ENCODE assay signal across 21 cellular contexts in genomic region chr4:94571301-94571700, GRCh38.
DNase-seq lines count a peak whose midpoint lies in the region; ATAC-seq and TF ChIP-seq lines count a peak whose summit lies in the region.
"Had no signal": no experiment of that assay in that cellular context is flagged by ENCODE, and none has a peak within 500 bp of the region (broad histone marks: within the 10 kb centered on the region; RNA-seq: fewer than 3 reads in every experiment).

No MANE protein-coding gene starts in this region.

- no peaks in the 10 kb centered on the region for H3K27me3 ChIP-seq in GM23338 (ENCODE audit: insufficient read depth)
- H3K27me3 ChIP-seq: foreskin keratinocyte, Peyer's patch, SJCRH30 had no signal

- H3K27me3 Mint-ChIP-seq in GM23338 (ENCODE audit: insufficient read depth, low read depth, poor library complexity) (peaks cover 4% of the 10 kb centered on the region), HFFc6 (ENCODE audit: insufficient read depth) (no peaks in the 10 kb centered on the region; the same call in 1 of the 2 replicates), endothelial cell (ENCODE audit: unreplicated experiment) (no peaks in the 10 kb centered on the region), osteocyte (ENCODE audit: unreplicated experiment) (no peaks in the 10 kb centered on the region)
- H3K27me3 Mint-ChIP-seq: stimulated activated memory B cell treated with anti-CD40 and anti-IgM and Interleukin-4, amounts not matched to agents 10 μg/mL and 1 μg/mL and 100 μg/mL, for 72 hours had no signal

- H3K4me3 ChIP-seq in GM23338 = no peak overlapping the region
- H3K4me3 ChIP-seq: Peyer's patch, SJCRH30, smooth muscle cell had no signal

- H3K4me3 Mint-ChIP-seq in GM23338 = no peak overlapping the region
- H3K4me3 Mint-ChIP-seq in HFFc6 = no peak overlapping the region
- H3K4me3 Mint-ChIP-seq in endothelial cell (ENCODE audit: unreplicated experiment) = no peak overlapping the region
- no peak overlapping the region for H3K4me3 Mint-ChIP-seq in osteocyte (ENCODE audit: unreplicated experiment)
- H3K4me3 Mint-ChIP-seq: stimulated activated memory B cell treated with anti-CD40 and anti-IgM and Interleukin-4, amounts not matched to agents 10 μg/mL and 1 μg/mL and 100 μg/mL, for 72 hours had no signal

- H3K4me1 ChIP-seq in GM23338 (ENCODE audit: insufficient read depth) = peaks cover 19% of the 10 kb centered on the region
- H3K4me1 ChIP-seq: SJCRH30 had no signal

- H3K27ac Mint-ChIP-seq in GM23338 (no peak overlapping the region), HFFc6 (peak overlapping the region; percentile 12; the same call in 1 of the 2 replicates), endothelial cell (ENCODE audit: unreplicated experiment) (no peak overlapping the region), osteocyte (ENCODE audit: unreplicated experiment) (peak overlapping the region; percentile 35)
- H3K27ac Mint-ChIP-seq: stimulated activated memory B cell treated with anti-CD40 and anti-IgM and Interleukin-4, amounts not matched to agents 10 μg/mL and 1 μg/mL and 100 μg/mL, for 72 hours had no signal

- no peak overlapping the region for H3K27ac ChIP-seq in GM23338 (ENCODE audit: low read depth)
- H3K27ac ChIP-seq: foreskin keratinocyte, Peyer's patch, SJCRH30 had no signal

- ATAC-seq in GM23338 (peak; percentile 68), HG03432 (IDR thresholded peaks at IDR 0.05; ENCODE audit: unreplicated experiment) (no peak), GM18870 (IDR thresholded peaks at IDR 0.05; ENCODE audit: unreplicated experiment) (no peak)
- ATAC-seq: esophagus mucosa; stimulated activated memory B cell treated with anti-CD40 and anti-IgM and Interleukin-4, amounts not matched to agents 10 μg/mL and 1 μg/mL and 100 μg/mL, for 72 hours had no signal

- H3K79me2 ChIP-seq in GM23338 (replicated peaks; ENCODE audit: insufficient read depth) = 0 out of 2 replicates have a peak, but pooled peaks cover 4% of the 10 kb centered on the region

- H3K4me1 Mint-ChIP-seq in GM23338 (peaks cover 20% of the 10 kb centered on the region), HFFc6 (ENCODE audit: low read depth) (peaks cover 56% of the 10 kb centered on the region), endothelial cell (ENCODE audit: unreplicated experiment) (peaks cover 5% of the 10 kb centered on the region), osteocyte (ENCODE audit: unreplicated experiment) (peaks cover 62% of the 10 kb centered on the region)
- H3K4me1 Mint-ChIP-seq: stimulated activated memory B cell treated with anti-CD40 and anti-IgM and Interleukin-4, amounts not matched to agents 10 μg/mL and 1 μg/mL and 100 μg/mL, for 72 hours had no signal

- peak; percentile 18 for DNase-seq in GM23338 (ENCODE audit: low spot score)
- DNase-seq in HFFc6 = no peak
- peak; percentile 5 for DNase-seq in endothelial cell (ENCODE audit: low spot score)
- DNase-seq in osteocyte (ENCODE audit: extremely low spot score, unreplicated experiment) = no peak
- DNase-seq in AG20443 (ENCODE audit: low spot score) = no peak
- DNase-seq: activated gamma-delta T cell; activated T-cell treated with anti-CD3 and anti-CD28 coated beads, Interleukin-2, amount 50 U/mL, for 1 hour; effector CD4-positive, alpha-beta T cell; EL; foreskin keratinocyte; hippocampal formation; KG1; NCI-H1436; Peyer's patch; SJCRH30; T-helper 1 cell had no signal

- no peak overlapping the region for H2AFZ ChIP-seq in GM23338

- H3F3A ChIP-seq in GM23338 (replicated peaks; ENCODE audit: low read depth) = no peaks in the 10 kb centered on the region

- no peaks in the 10 kb centered on the region for H3K9me3 Mint-ChIP-seq in GM23338
- H3K9me3 Mint-ChIP-seq in HFFc6 = no peaks in the 10 kb centered on the region
- no peaks in the 10 kb centered on the region for H3K9me3 Mint-ChIP-seq in endothelial cell (ENCODE audit: unreplicated experiment)
- H3K9me3 Mint-ChIP-seq in osteocyte (ENCODE audit: unreplicated experiment) = peaks cover 3% of the 10 kb centered on the region
- H3K9me3 Mint-ChIP-seq: stimulated activated memory B cell treated with anti-CD40 and anti-IgM and Interleukin-4, amounts not matched to agents 10 μg/mL and 1 μg/mL and 100 μg/mL, for 72 hours had no signal

- H3K4me2 ChIP-seq in GM23338 = no peak overlapping the region
- H3K4me2 ChIP-seq: smooth muscle cell had no signal

- H3K36me3 ChIP-seq in GM23338 (ENCODE audit: insufficient read depth) = no peaks in the 10 kb centered on the region
- H3K36me3 ChIP-seq: SJCRH30 had no signal

- H3K9me2 ChIP-seq in GM23338 (ENCODE audit: insufficient read depth) = no peaks in the 10 kb centered on the region

- peak; percentile 10 to 32; a peak in 1 of 4 replicates for TF ChIP-seq CTCF in GM23338 (conservative IDR thresholded peaks at IDR 0.05; ENCODE audit: low read depth in 2 of 2)
- TF ChIP-seq CTCF in HFFc6 (IDR thresholded peaks at IDR 0.05) = no peak
- no peak for TF ChIP-seq CTCF in endothelial cell (IDR thresholded peaks at IDR 0.05; ENCODE audit: unreplicated experiment)
- peak; percentile 9 for TF ChIP-seq CTCF in osteocyte (IDR thresholded peaks at IDR 0.05)

- H3K36me3 Mint-ChIP-seq in GM23338 (ENCODE audit: low read depth) (no peaks in the 10 kb centered on the region), HFFc6 (ENCODE audit: low read depth) (peaks cover 34% of the 10 kb centered on the region), endothelial cell (ENCODE audit: low read depth, unreplicated experiment) (peaks cover 7% of the 10 kb centered on the region), osteocyte (ENCODE audit: unreplicated experiment) (peaks cover 20% of the 10 kb centered on the region)

- H4K20me1 ChIP-seq in GM23338 (replicated peaks; ENCODE audit: insufficient read depth) = no peaks in the 10 kb centered on the region

TF ChIP-seq in GM23338, 12 proteins besides CTCF, POLR2A, EP300 and RAD21 (continues in another document):
- TF ChIP-seq POLR2AphosphoS5 (IDR thresholded peaks at IDR 0.05; ENCODE audit: low read depth) (no peak), CREB1 (CRISPR knock-in tag; IDR thresholded peaks at IDR 0.05; ENCODE audit: low read depth) (no peak), ZNF331 (CRISPR knock-in tag; IDR thresholded peaks at IDR 0.05; ENCODE audit: low read depth) (no peak), ETS1 (IDR thresholded peaks at IDR 0.05) (no peak), EZH2phosphoT487 (IDR thresholded peaks at IDR 0.05; ENCODE audit: unreplicated experiment) (no peak), JUNB (IDR thresholded peaks at IDR 0.05; ENCODE audit: unreplicated experiment) (no peak), ZNF114 (CRISPR knock-in tag; IDR thresholded peaks at IDR 0.05) (no peak), NANOG (IDR thresholded peaks at IDR 0.05; ENCODE audit: borderline replicate concordance) (no peak), STAT1 (IDR thresholded peaks at IDR 0.05; ENCODE audit: unreplicated experiment) (no peak)
- TF ChIP-seq, protein P1, sequence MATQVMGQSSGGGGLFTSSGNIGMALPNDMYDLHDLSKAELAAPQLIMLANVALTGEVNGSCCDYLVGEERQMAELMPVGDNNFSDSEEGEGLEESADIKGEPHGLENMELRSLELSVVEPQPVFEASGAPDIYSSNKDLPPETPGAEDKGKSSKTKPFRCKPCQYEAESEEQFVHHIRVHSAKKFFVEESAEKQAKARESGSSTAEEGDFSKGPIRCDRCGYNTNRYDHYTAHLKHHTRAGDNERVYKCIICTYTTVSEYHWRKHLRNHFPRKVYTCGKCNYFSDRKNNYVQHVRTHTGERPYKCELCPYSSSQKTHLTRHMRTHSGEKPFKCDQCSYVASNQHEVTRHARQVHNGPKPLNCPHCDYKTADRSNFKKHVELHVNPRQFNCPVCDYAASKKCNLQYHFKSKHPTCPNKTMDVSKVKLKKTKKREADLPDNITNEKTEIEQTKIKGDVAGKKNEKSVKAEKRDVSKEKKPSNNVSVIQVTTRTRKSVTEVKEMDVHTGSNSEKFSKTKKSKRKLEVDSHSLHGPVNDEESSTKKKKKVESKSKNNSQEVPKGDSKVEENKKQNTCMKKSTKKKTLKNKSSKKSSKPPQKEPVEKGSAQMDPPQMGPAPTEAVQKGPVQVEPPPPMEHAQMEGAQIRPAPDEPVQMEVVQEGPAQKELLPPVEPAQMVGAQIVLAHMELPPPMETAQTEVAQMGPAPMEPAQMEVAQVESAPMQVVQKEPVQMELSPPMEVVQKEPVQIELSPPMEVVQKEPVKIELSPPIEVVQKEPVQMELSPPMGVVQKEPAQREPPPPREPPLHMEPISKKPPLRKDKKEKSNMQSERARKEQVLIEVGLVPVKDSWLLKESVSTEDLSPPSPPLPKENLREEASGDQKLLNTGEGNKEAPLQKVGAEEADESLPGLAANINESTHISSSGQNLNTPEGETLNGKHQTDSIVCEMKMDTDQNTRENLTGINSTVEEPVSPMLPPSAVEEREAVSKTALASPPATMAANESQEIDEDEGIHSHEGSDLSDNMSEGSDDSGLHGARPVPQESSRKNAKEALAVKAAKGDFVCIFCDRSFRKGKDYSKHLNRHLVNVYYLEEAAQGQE (IDR thresholded peaks at IDR 0.05; ENCODE audit: unreplicated experiment) = no peak

Comparison
In these comparisons a context has a peak if more than half of its experiments do, and no peak if none do; other contexts are left out.
1. DNase-seq: peak in GM23338 (single experiment) and endothelial cell (single experiment); none in HFFc6 (single experiment), osteocyte (single experiment) and AG20443 (single experiment).
2. H3K27ac Mint-ChIP-seq: peak in HFFc6 (single experiment) and osteocyte (single experiment); none in GM23338 (single experiment) and endothelial cell (single experiment).
3. CTCF ChIP-seq: peak in GM23338 (2 of 2) and osteocyte (single experiment); none in HFFc6 (single experiment) and endothelial cell (single experiment).